1 cellular context compared by ENCODE assay signal in genomic region chr6:12528171-12528570, GRCh38.
A peak's percentile ranks its signal among the peaks of the same experiment; 100 is the strongest.
TF ChIP-seq lines count a peak whose summit lies in the region.

No MANE protein-coding gene starts in this region.

TF ChIP-seq in HEK293, 187 proteins besides CTCF, POLR2A, EP300 and RAD21 (continued from another document):
- no peak for TF ChIP-seq ZNF280C (tag by site-specific recombination; IDR thresholded peaks at IDR 0.05)
- no peak for TF ChIP-seq ZNF473 (tag by site-specific recombination; IDR thresholded peaks at IDR 0.05)
- TF ChIP-seq ZFP41 (tag by site-specific recombination; IDR thresholded peaks at IDR 0.05; ENCODE audit: borderline replicate concordance), result no peak
- TF ChIP-seq ZNF560 (tag by site-specific recombination; IDR thresholded peaks at IDR 0.05; ENCODE audit: borderline replicate concordance), result no peak
- TF ChIP-seq ZNF37A (tag by site-specific recombination; IDR thresholded peaks at IDR 0.05), result 0 out of 2 replicates have a peak, but pooled peaks have one; percentile 8
- TF ChIP-seq ZBTB1 (tag by site-specific recombination; IDR thresholded peaks at IDR 0.05), result no peak
- no peak for TF ChIP-seq ZNF76 (tag by site-specific recombination; IDR thresholded peaks at IDR 0.05; ENCODE audit: borderline replicate concordance, low read depth)
- no peak for TF ChIP-seq ZNF350 (tag by site-specific recombination; IDR thresholded peaks at IDR 0.05)
- TF ChIP-seq ZNF169 (tag by site-specific recombination; IDR thresholded peaks at IDR 0.05), result no peak
- no peak for TF ChIP-seq ZNF211 (tag by site-specific recombination; IDR thresholded peaks at IDR 0.05; ENCODE audit: low read depth)
- TF ChIP-seq ZIC2 (tag by site-specific recombination; IDR thresholded peaks at IDR 0.05), result no peak
- TF ChIP-seq HOXD13 (CRISPR knock-in tag; IDR thresholded peaks at IDR 0.05; ENCODE audit: borderline replicate concordance), result no peak
- no peak for TF ChIP-seq ZNF341 (tag by site-specific recombination; IDR thresholded peaks at IDR 0.05; ENCODE audit: low read depth)
- TF ChIP-seq, protein P1, sequence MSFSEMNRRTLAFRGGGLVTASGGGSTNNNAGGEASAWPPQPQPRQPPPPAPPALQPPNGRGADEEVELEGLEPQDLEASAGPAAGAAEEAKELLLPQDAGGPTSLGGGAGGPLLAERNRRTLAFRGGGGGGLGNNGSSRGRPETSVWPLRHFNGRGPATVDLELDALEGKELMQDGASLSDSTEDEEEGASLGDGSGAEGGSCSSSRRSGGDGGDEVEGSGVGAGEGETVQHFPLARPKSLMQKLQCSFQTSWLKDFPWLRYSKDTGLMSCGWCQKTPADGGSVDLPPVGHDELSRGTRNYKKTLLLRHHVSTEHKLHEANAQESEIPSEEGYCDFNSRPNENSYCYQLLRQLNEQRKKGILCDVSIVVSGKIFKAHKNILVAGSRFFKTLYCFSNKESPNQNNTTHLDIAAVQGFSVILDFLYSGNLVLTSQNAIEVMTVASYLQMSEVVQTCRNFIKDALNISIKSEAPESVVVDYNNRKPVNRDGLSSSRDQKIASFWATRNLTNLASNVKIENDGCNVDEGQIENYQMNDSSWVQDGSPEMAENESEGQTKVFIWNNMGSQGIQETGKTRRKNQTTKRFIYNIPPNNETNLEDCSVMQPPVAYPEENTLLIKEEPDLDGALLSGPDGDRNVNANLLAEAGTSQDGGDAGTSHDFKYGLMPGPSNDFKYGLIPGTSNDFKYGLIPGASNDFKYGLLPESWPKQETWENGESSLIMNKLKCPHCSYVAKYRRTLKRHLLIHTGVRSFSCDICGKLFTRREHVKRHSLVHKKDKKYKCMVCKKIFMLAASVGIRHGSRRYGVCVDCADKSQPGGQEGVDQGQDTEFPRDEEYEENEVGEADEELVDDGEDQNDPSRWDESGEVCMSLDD (tag by site-specific recombination; IDR thresholded peaks at IDR 0.05), result no peak
- peak; percentile 51 for TF ChIP-seq PRDM6 (tag by site-specific recombination; IDR thresholded peaks at IDR 0.05)
- TF ChIP-seq GFI1B (tag by site-specific recombination; IDR thresholded peaks at IDR 0.05), result no peak
- no peak for TF ChIP-seq AEBP2 (tag by site-specific recombination; IDR thresholded peaks at IDR 0.05; ENCODE audit: borderline replicate concordance)
- TF ChIP-seq, protein P2, sequence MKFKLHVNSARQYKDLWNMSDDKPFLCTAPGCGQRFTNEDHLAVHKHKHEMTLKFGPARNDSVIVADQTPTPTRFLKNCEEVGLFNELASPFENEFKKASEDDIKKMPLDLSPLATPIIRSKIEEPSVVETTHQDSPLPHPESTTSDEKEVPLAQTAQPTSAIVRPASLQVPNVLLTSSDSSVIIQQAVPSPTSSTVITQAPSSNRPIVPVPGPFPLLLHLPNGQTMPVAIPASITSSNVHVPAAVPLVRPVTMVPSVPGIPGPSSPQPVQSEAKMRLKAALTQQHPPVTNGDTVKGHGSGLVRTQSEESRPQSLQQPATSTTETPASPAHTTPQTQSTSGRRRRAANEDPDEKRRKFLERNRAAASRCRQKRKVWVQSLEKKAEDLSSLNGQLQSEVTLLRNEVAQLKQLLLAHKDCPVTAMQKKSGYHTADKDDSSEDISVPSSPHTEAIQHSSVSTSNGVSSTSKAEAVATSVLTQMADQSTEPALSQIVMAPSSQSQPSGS (tag by site-specific recombination; IDR thresholded peaks at IDR 0.05; ENCODE audit: low read depth), result 0 out of 2 replicates have a peak, but pooled peaks have one; percentile 26
TF ChIP-seq in HEK293: peak in this region for 4.
